Comparison of ENCODE assay signal across 2 cellular contexts in genomic region chr2:104215269-104216161, GRCh38.
TF ChIP-seq lines count a peak whose summit lies in the region.

No MANE protein-coding gene starts in this region.

TF ChIP-seq in GM23338, 12 proteins besides CTCF, POLR2A, EP300 and RAD21 (continued from another document):
- TF ChIP-seq REST (IDR thresholded peaks at IDR 0.05; ENCODE audit: unreplicated experiment): no peak
- TF ChIP-seq STAT1 (IDR thresholded peaks at IDR 0.05; ENCODE audit: unreplicated experiment): no peak
- TF ChIP-seq ZNF114 (CRISPR knock-in tag; IDR thresholded peaks at IDR 0.05): no peak
- TF ChIP-seq JUNB (IDR thresholded peaks at IDR 0.05; ENCODE audit: unreplicated experiment): no peak
- TF ChIP-seq ETS1 (IDR thresholded peaks at IDR 0.05): no peak
- no peak for TF ChIP-seq EZH2phosphoT487 (IDR thresholded peaks at IDR 0.05; ENCODE audit: unreplicated experiment)
- TF ChIP-seq POLR2AphosphoS5 (IDR thresholded peaks at IDR 0.05; ENCODE audit: low read depth): no peak
- no peak for TF ChIP-seq ZNF331 (CRISPR knock-in tag; IDR thresholded peaks at IDR 0.05; ENCODE audit: low read depth)
- TF ChIP-seq, protein P1, sequence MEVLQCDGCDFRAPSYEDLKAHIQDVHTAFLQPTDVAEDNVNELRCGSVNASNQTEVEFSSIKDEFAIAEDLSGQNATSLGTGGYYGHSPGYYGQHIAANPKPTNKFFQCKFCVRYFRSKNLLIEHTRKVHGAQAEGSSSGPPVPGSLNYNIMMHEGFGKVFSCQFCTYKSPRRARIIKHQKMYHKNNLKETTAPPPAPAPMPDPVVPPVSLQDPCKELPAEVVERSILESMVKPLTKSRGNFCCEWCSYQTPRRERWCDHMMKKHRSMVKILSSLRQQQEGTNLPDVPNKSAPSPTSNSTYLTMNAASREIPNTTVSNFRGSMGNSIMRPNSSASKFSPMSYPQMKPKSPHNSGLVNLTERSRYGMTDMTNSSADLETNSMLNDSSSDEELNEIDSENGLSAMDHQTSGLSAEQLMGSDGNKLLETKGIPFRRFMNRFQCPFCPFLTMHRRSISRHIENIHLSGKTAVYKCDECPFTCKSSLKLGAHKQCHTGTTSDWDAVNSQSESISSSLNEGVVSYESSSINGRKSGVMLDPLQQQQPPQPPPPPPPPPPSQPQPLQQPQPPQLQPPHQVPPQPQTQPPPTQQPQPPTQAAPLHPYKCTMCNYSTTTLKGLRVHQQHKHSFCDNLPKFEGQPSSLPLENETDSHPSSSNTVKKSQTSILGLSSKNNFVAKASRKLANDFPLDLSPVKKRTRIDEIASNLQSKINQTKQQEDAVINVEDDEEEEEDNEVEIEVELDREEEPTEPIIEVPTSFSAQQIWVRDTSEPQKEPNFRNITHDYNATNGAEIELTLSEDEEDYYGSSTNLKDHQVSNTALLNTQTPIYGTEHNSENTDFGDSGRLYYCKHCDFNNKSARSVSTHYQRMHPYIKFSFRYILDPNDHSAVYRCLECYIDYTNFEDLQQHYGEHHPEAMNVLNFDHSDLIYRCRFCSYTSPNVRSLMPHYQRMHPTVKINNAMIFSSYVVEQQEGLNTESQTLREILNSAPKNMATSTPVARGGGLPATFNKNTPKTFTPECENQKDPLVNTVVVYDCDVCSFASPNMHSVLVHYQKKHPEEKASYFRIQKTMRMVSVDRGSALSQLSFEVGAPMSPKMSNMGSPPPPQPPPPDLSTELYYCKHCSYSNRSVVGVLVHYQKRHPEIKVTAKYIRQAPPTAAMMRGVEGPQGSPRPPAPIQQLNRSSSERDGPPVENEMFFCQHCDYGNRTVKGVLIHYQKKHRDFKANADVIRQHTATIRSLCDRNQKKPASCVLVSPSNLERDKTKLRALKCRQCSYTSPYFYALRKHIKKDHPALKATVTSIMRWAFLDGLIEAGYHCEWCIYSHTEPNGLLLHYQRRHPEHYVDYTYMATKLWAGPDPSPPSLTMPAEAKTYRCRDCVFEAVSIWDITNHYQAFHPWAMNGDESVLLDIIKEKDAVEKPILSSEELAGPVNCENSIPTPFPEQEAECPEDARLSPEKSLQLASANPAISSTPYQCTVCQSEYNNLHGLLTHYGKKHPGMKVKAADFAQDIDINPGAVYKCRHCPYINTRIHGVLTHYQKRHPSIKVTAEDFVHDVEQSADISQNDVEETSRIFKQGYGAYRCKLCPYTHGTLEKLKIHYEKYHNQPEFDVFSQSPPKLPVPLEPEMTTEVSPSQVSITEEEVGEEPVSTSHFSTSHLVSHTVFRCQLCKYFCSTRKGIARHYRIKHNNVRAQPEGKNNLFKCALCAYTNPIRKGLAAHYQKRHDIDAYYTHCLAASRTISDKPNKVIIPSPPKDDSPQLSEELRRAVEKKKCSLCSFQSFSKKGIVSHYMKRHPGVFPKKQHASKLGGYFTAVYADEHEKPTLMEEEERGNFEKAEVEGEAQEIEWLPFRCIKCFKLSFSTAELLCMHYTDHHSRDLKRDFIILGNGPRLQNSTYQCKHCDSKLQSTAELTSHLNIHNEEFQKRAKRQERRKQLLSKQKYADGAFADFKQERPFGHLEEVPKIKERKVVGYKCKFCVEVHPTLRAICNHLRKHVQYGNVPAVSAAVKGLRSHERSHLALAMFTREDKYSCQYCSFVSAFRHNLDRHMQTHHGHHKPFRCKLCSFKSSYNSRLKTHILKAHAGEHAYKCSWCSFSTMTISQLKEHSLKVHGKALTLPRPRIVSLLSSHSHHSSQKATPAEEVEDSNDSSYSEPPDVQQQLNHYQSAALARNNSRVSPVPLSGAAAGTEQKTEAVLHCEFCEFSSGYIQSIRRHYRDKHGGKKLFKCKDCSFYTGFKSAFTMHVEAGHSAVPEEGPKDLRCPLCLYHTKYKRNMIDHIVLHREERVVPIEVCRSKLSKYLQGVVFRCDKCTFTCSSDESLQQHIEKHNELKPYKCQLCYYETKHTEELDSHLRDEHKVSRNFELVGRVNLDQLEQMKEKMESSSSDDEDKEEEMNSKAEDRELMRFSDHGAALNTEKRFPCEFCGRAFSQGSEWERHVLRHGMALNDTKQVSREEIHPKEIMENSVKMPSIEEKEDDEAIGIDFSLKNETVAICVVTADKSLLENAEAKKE (CRISPR knock-in tag; IDR thresholded peaks at IDR 0.05): no peak

TF ChIP-seq in WTC11, 78 proteins besides CTCF, POLR2A, EP300 and RAD21 (continued from another document):
- TF ChIP-seq, protein P2, sequence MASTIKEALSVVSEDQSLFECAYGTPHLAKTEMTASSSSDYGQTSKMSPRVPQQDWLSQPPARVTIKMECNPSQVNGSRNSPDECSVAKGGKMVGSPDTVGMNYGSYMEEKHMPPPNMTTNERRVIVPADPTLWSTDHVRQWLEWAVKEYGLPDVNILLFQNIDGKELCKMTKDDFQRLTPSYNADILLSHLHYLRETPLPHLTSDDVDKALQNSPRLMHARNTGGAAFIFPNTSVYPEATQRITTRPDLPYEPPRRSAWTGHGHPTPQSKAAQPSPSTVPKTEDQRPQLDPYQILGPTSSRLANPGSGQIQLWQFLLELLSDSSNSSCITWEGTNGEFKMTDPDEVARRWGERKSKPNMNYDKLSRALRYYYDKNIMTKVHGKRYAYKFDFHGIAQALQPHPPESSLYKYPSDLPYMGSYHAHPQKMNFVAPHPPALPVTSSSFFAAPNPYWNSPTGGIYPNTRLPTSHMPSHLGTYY (CRISPR knock-in tag; IDR thresholded peaks at IDR 0.05): no peak
- TF ChIP-seq SMAD3 (CRISPR knock-in tag; IDR thresholded peaks at IDR 0.05; ENCODE audit: borderline replicate concordance): no peak
- TF ChIP-seq ZBTB21 (CRISPR knock-in tag; IDR thresholded peaks at IDR 0.05; ENCODE audit: borderline replicate concordance): no peak
- no peak for TF ChIP-seq FOXP4 (CRISPR knock-in tag; IDR thresholded peaks at IDR 0.05)
- TF ChIP-seq ZNF396 (CRISPR knock-in tag; IDR thresholded peaks at IDR 0.05; ENCODE audit: borderline replicate concordance): no peak
- TF ChIP-seq ZNF232 (CRISPR knock-in tag; IDR thresholded peaks at IDR 0.05): no peak
- no peak for TF ChIP-seq ZNF671 (CRISPR knock-in tag; IDR thresholded peaks at IDR 0.05)
- no peak for TF ChIP-seq ETV6 (CRISPR knock-in tag; IDR thresholded peaks at IDR 0.05)
- TF ChIP-seq, protein P3, sequence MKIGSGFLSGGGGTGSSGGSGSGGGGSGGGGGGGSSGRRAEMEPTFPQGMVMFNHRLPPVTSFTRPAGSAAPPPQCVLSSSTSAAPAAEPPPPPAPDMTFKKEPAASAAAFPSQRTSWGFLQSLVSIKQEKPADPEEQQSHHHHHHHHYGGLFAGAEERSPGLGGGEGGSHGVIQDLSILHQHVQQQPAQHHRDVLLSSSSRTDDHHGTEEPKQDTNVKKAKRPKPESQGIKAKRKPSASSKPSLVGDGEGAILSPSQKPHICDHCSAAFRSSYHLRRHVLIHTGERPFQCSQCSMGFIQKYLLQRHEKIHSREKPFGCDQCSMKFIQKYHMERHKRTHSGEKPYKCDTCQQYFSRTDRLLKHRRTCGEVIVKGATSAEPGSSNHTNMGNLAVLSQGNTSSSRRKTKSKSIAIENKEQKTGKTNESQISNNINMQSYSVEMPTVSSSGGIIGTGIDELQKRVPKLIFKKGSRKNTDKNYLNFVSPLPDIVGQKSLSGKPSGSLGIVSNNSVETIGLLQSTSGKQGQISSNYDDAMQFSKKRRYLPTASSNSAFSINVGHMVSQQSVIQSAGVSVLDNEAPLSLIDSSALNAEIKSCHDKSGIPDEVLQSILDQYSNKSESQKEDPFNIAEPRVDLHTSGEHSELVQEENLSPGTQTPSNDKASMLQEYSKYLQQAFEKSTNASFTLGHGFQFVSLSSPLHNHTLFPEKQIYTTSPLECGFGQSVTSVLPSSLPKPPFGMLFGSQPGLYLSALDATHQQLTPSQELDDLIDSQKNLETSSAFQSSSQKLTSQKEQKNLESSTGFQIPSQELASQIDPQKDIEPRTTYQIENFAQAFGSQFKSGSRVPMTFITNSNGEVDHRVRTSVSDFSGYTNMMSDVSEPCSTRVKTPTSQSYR (CRISPR knock-in tag; IDR thresholded peaks at IDR 0.05): no peak
- no peak for TF ChIP-seq GTF2I (CRISPR knock-in tag; conservative IDR thresholded peaks at IDR 0.05)
- TF ChIP-seq, protein P4, sequence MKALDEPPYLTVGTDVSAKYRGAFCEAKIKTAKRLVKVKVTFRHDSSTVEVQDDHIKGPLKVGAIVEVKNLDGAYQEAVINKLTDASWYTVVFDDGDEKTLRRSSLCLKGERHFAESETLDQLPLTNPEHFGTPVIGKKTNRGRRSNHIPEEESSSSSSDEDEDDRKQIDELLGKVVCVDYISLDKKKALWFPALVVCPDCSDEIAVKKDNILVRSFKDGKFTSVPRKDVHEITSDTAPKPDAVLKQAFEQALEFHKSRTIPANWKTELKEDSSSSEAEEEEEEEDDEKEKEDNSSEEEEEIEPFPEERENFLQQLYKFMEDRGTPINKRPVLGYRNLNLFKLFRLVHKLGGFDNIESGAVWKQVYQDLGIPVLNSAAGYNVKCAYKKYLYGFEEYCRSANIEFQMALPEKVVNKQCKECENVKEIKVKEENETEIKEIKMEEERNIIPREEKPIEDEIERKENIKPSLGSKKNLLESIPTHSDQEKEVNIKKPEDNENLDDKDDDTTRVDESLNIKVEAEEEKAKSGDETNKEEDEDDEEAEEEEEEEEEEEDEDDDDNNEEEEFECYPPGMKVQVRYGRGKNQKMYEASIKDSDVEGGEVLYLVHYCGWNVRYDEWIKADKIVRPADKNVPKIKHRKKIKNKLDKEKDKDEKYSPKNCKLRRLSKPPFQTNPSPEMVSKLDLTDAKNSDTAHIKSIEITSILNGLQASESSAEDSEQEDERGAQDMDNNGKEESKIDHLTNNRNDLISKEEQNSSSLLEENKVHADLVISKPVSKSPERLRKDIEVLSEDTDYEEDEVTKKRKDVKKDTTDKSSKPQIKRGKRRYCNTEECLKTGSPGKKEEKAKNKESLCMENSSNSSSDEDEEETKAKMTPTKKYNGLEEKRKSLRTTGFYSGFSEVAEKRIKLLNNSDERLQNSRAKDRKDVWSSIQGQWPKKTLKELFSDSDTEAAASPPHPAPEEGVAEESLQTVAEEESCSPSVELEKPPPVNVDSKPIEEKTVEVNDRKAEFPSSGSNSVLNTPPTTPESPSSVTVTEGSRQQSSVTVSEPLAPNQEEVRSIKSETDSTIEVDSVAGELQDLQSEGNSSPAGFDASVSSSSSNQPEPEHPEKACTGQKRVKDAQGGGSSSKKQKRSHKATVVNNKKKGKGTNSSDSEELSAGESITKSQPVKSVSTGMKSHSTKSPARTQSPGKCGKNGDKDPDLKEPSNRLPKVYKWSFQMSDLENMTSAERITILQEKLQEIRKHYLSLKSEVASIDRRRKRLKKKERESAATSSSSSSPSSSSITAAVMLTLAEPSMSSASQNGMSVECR (CRISPR knock-in tag; IDR thresholded peaks at IDR 0.05; ENCODE audit: borderline replicate concordance): no peak
- TF ChIP-seq, protein P5, sequence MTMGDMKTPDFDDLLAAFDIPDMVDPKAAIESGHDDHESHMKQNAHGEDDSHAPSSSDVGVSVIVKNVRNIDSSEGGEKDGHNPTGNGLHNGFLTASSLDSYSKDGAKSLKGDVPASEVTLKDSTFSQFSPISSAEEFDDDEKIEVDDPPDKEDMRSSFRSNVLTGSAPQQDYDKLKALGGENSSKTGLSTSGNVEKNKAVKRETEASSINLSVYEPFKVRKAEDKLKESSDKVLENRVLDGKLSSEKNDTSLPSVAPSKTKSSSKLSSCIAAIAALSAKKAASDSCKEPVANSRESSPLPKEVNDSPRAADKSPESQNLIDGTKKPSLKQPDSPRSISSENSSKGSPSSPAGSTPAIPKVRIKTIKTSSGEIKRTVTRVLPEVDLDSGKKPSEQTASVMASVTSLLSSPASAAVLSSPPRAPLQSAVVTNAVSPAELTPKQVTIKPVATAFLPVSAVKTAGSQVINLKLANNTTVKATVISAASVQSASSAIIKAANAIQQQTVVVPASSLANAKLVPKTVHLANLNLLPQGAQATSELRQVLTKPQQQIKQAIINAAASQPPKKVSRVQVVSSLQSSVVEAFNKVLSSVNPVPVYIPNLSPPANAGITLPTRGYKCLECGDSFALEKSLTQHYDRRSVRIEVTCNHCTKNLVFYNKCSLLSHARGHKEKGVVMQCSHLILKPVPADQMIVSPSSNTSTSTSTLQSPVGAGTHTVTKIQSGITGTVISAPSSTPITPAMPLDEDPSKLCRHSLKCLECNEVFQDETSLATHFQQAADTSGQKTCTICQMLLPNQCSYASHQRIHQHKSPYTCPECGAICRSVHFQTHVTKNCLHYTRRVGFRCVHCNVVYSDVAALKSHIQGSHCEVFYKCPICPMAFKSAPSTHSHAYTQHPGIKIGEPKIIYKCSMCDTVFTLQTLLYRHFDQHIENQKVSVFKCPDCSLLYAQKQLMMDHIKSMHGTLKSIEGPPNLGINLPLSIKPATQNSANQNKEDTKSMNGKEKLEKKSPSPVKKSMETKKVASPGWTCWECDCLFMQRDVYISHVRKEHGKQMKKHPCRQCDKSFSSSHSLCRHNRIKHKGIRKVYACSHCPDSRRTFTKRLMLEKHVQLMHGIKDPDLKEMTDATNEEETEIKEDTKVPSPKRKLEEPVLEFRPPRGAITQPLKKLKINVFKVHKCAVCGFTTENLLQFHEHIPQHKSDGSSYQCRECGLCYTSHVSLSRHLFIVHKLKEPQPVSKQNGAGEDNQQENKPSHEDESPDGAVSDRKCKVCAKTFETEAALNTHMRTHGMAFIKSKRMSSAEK (CRISPR knock-in tag; IDR thresholded peaks at IDR 0.05; ENCODE audit: borderline replicate concordance): no peak
- TF ChIP-seq, protein P6, sequence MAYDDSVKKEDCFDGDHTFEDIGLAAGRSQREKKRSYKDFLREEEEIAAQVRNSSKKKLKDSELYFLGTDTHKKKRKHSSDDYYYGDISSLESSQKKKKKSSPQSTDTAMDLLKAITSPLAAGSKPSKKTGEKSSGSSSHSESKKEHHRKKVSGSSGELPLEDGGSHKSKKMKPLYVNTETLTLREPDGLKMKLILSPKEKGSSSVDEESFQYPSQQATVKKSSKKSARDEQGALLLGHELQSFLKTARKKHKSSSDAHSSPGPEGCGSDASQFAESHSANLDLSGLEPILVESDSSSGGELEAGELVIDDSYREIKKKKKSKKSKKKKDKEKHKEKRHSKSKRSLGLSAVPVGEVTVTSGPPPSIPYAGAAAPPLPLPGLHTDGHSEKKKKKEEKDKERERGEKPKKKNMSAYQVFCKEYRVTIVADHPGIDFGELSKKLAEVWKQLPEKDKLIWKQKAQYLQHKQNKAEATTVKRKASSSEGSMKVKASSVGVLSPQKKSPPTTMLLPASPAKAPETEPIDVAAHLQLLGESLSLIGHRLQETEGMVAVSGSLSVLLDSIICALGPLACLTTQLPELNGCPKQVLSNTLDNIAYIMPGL (CRISPR knock-in tag; IDR thresholded peaks at IDR 0.05): no peak
- TF ChIP-seq NR3C1 (CRISPR knock-in tag; conservative IDR thresholded peaks at IDR 0.05; ENCODE audit: low read depth): no peak
- TF ChIP-seq GRHL2 (CRISPR knock-in tag; IDR thresholded peaks at IDR 0.05; ENCODE audit: insufficient replicate concordance, severe bottlenecking): no peak
